ENCODE assay signal across 5 cellular contexts in genomic region chr6:5532941-5533340, GRCh38.
"Had no signal": no experiment of that assay in that cellular context is flagged by ENCODE, and none has a peak within 500 bp of the region (broad histone marks: within the 10 kb centered on the region; RNA-seq: fewer than 3 reads in every experiment).

No MANE protein-coding gene starts in this region.

- H3K9me3 Mint-ChIP-seq: GM23338, H9 had no signal

- DNase-seq: H9, HCEC 1CT, IMR-90 had no signal

- ATAC-seq: GM23338, K562 had no signal

- H3K27ac Mint-ChIP-seq: GM23338, H9 had no signal

- H3K4me3 ChIP-seq: GM23338, K562 had no signal

- H3K4me3 Mint-ChIP-seq: GM23338, H9 had no signal
